In genomic region chr9:110404473-110404872, GRCh38 we compare ENCODE assay signal across 33 cellular contexts.
"Had no signal": no experiment of that assay in that cellular context is flagged by ENCODE, and none has a peak within 500 bp of the region (broad histone marks: within the 10 kb centered on the region; RNA-seq: fewer than 3 reads in every experiment).

No MANE protein-coding gene starts in this region.

- H3K27ac ChIP-seq: adrenal gland, ascending aorta, body of pancreas, brain microvascular endothelial cell, breast epithelium, cardiac muscle cell had no signal

- ATAC-seq: activated naive CD4-positive, alpha-beta T cell treated with anti-CD3 and anti-CD28 coated beads, Interleukin-2, amount 50 U/mL, for 72 hours; activated naive CD8-positive, alpha-beta T cell treated with anti-CD3 and anti-CD28 coated beads, Interleukin-2, amount 50 U/mL, for 24 hours; activated T-cell treated with anti-CD3 and anti-CD28 coated beads, Interleukin-2, amount 50 U/mL, for 4 hours; activated T-cell treated with anti-CD3 and anti-CD28 coated beads, Interleukin-2, amount 50 U/mL, for 72 hours; activated T-helper 17 cell treated with anti-CD3 and anti-CD28 coated beads, Interleukin-2, amount 50 U/mL, for 72 hours; body of pancreas had no signal

- DNase-seq: activated effector memory CD4-positive, alpha-beta T cell treated with anti-CD3 and anti-CD28 coated beads, Interleukin-2, amount 50 U/mL, for 16 hours; activated effector memory CD4-positive, alpha-beta T cell treated with Interleukin-2 at 50 U/mL for 16 hours; activated gamma-delta T cell; activated gamma-delta T cell treated with Interleukin-2 at 50 U/mL for 16 hours; activated naive CD4-positive, alpha-beta T cell treated with anti-CD3 and anti-CD28 coated beads for 36 hours; activated naive CD4-positive, alpha-beta T cell treated with anti-CD3 and anti-CD28 coated beads, Interleukin-2, amount 10 ng/mL, durations not matched to agents 7 days and 5 days; activated naive CD4-positive, alpha-beta T cell treated with anti-CD3 and anti-CD28 coated beads, Interleukin-2, amount 50 U/mL, for 16 hours; activated naive CD4-positive, alpha-beta T cell treated with Interleukin-2 at 50 U/mL for 16 hours; activated naive CD8-positive, alpha-beta T cell treated with anti-CD3 and anti-CD28 coated beads for 36 hours; activated naive CD8-positive, alpha-beta T cell treated with anti-CD3 and anti-CD28 coated beads, Interleukin-2, amount 10 ng/mL, durations not matched to agents 7 days and 5 days; activated naive CD8-positive, alpha-beta T cell treated with anti-CD3 and anti-CD28 coated beads, Interleukin-2, amount 50 U/mL, for 24 hours; activated T-cell treated with anti-CD3 and anti-CD28 coated beads for 4 hours; activated T-cell treated with anti-CD3 and anti-CD28 coated beads, Interleukin-2, amount 50 U/mL, for 1 hour; activated T-cell treated with anti-CD3 and anti-CD28 coated beads, Interleukin-2, amount 50 U/mL, for 24 hours; activated T-cell treated with anti-CD3 and anti-CD28 coated beads, Interleukin-2, amount 50 U/mL, for 4 hours; activated T-cell treated with anti-CD3 and anti-CD28 coated beads, Interleukin-2, amount 50 U/mL, for 48 hours; activated T-cell treated with anti-CD3 and anti-CD28 coated beads, Interleukin-2, amount 50 U/mL, for 72 hours; adrenal gland; amniotic stem cell; amygdala; anterior cingulate cortex; aorta; body of pancreas; brain microvascular endothelial cell; caudate nucleus; central memory CD4-positive, alpha-beta T cell; cerebellar nuclear complex had no signal

- H3K4me1 ChIP-seq: adrenal gland, ascending aorta, body of pancreas, breast epithelium had no signal

- H3K27me3 ChIP-seq: adrenal gland, ascending aorta, body of pancreas, brain microvascular endothelial cell, breast epithelium, cardiac muscle cell had no signal

- H3K36me3 ChIP-seq: adrenal gland, brain microvascular endothelial cell, breast epithelium, cardiac muscle cell had no signal

- H3K9me3 ChIP-seq: adrenal gland, ascending aorta, body of pancreas, breast epithelium had no signal

- FAIRE-seq: astrocyte had no signal

- H3K4me3 ChIP-seq: adrenal gland, ascending aorta, body of pancreas, breast epithelium, cardiac muscle cell had no signal
